17 cellular contexts compared by ENCODE assay signal in the genomic region with DNA sequence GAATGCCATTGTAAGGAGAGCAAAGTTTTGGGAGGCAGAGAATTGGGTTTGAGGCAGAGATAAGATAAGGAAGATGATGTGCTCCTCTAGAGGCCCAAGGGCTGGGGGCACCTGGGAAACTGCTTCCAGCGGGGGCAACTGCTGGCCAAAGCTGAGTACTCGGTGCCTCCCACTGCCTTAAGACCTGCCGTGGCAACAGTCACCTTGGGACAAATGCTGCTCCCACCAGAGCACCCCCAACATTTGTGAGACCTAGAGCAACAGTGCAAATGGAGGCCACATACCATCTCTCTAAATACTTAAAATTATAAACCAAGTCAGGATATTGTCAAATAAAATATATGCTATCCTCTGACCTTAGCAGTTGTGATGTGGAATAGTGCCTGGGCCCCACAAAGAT.
DNase-seq lines count a peak whose midpoint lies in the region; ATAC-seq and TF ChIP-seq lines count a peak whose summit lies in the region.
"Had no signal": no experiment of that assay in that cellular context is flagged by ENCODE, and none has a peak within 500 bp of the region (broad histone marks: within the 10 kb centered on the region; RNA-seq: fewer than 3 reads in every experiment).

No MANE protein-coding gene starts in this region.

- intact Hi-C loops in upper lobe of right lung (cut with DNase I) (no loop called here), transverse colon (cut with DNase I; ENCODE audit: low total_unique reads) (no loop called here)

- no peak overlapping the region for H3K27ac Mint-ChIP-seq in activated CD8-positive, alpha-beta memory T cell treated with anti-CD3 and anti-CD28 coated beads, Interleukin-2, amount 10 ng/mL, durations not matched to agents 7 days and 5 days

- H3K36me3 Mint-ChIP-seq in activated CD8-positive, alpha-beta memory T cell treated with anti-CD3 and anti-CD28 coated beads, Interleukin-2, amount 10 ng/mL, durations not matched to agents 7 days and 5 days: no peaks in the 10 kb centered on the region
- H3K36me3 Mint-ChIP-seq: CD4-positive, CD25-positive, alpha-beta regulatory T cell had no signal

- in situ Hi-C loops in transverse colon (cut with MboI; ENCODE audit: low pct_ligation_motif_present in 1 of 4, low pct_unique_long_range_greater_than_20kb in 1 of 4, low sequenced_read_pairs in 3 of 4): no loop called here

- no peak overlapping the region for H3K4me3 ChIP-seq in upper lobe of right lung
- H3K4me3 ChIP-seq in transverse colon: no peak overlapping the region
- H3K4me3 ChIP-seq: BLaER1, MG63 had no signal

- no peaks in the 10 kb centered on the region for H3K36me3 ChIP-seq in upper lobe of right lung
- H3K36me3 ChIP-seq in transverse colon: no peaks in the 10 kb centered on the region
- H3K36me3 ChIP-seq: BLaER1, MG63 had no signal

- DNase-seq in activated CD8-positive, alpha-beta memory T cell treated with anti-CD3 and anti-CD28 coated beads, Interleukin-2, amount 10 ng/mL, durations not matched to agents 7 days and 5 days: peak; percentile 16
- no peak for DNase-seq in activated CD8-positive, alpha-beta memory T cell treated with anti-CD3 and anti-CD28 coated beads for 24 hours
- DNase-seq in caudate nucleus (lab: John Stamatoyannopoulos, UW): no peak
- peak; percentile 3 for DNase-seq in mucosa of gallbladder (ENCODE audit: low spot score)
- DNase-seq in upper lobe of right lung: peak; percentile 15
- DNase-seq in stimulated activated CD4-positive, alpha-beta T cell treated with anti-CD3 and anti-CD28 coated beads, Interleukin-2, amount 100 ng/mL, for 48 hours: no peak
- DNase-seq in SIG-M5 treated with dmso at 0.1 percent for 504 hours (lab: John Stamatoyannopoulos, UW; ENCODE audit: unreplicated experiment): no peak
- DNase-seq in transverse colon: no peak
- DNase-seq: CD4-positive, CD25-positive, alpha-beta regulatory T cell; DND-41; KG1; MG63; NCI-H1105 treated with DMSO at 0.1 percent for 48 hours; NCI-H1930; NCI-H2107; NCI-H524 had no signal

- H3K9me3 ChIP-seq in upper lobe of right lung (no peaks in the 10 kb centered on the region), transverse colon (no peaks in the 10 kb centered on the region)
- H3K9me3 ChIP-seq: BLaER1, MG63 had no signal

- 98 to 100% methylated on average over 2 to 3 of the region's 3 CpGs for WGBS in transverse colon (ENCODE audit: low coverage in 1 of 2), 2 donors

- ATAC-seq in activated CD8-positive, alpha-beta memory T cell treated with anti-CD3 and anti-CD28 coated beads, Interleukin-2, amount 10 ng/mL, durations not matched to agents 7 days and 5 days: no peak
- ATAC-seq in upper lobe of right lung: no peak

- no peaks in the 10 kb centered on the region for H3K9me3 Mint-ChIP-seq in activated CD8-positive, alpha-beta memory T cell treated with anti-CD3 and anti-CD28 coated beads, Interleukin-2, amount 10 ng/mL, durations not matched to agents 7 days and 5 days (ENCODE audit: low read depth)

- no peaks in the 10 kb centered on the region for H3K27me3 Mint-ChIP-seq in activated CD8-positive, alpha-beta memory T cell treated with anti-CD3 and anti-CD28 coated beads, Interleukin-2, amount 10 ng/mL, durations not matched to agents 7 days and 5 days

- no peaks in the 10 kb centered on the region for H3K4me1 ChIP-seq in upper lobe of right lung
- H3K4me1 ChIP-seq in transverse colon: no peaks in the 10 kb centered on the region
- H3K4me1 ChIP-seq: BLaER1 had no signal

- no peaks in the 10 kb centered on the region for H3K4me1 Mint-ChIP-seq in activated CD8-positive, alpha-beta memory T cell treated with anti-CD3 and anti-CD28 coated beads, Interleukin-2, amount 10 ng/mL, durations not matched to agents 7 days and 5 days
- H3K4me1 Mint-ChIP-seq: CD4-positive, CD25-positive, alpha-beta regulatory T cell had no signal

- CTCF ChIA-PET in activated CD8-positive, alpha-beta memory T cell treated with anti-CD3 and anti-CD28 coated beads, Interleukin-2, amount 10 ng/mL, durations not matched to agents 7 days and 5 days (lab: Charles Lee): no interaction called here

- H3K4me3 Mint-ChIP-seq in activated CD8-positive, alpha-beta memory T cell treated with anti-CD3 and anti-CD28 coated beads, Interleukin-2, amount 10 ng/mL, durations not matched to agents 7 days and 5 days: no peak overlapping the region
- H3K4me3 Mint-ChIP-seq: CD4-positive, CD25-positive, alpha-beta regulatory T cell had no signal

- TF ChIP-seq CTCF in upper lobe of right lung (IDR thresholded peaks at IDR 0.05) (no peak), transverse colon (IDR thresholded peaks at IDR 0.05) (no peak)

- H3K27me3 ChIP-seq in upper lobe of right lung: no peaks in the 10 kb centered on the region
- H3K27me3 ChIP-seq in transverse colon: no peaks in the 10 kb centered on the region
- H3K27me3 ChIP-seq: BLaER1, MG63 had no signal

- no peak for TF ChIP-seq EP300 in transverse colon (IDR thresholded peaks at IDR 0.05; ENCODE audit: low read depth)

- no peak for TF ChIP-seq POLR2A in transverse colon (IDR thresholded peaks at IDR 0.05)

- H3K27ac ChIP-seq in caudate nucleus (ENCODE audit: low read depth, low read length) (peak overlapping the region; percentile 79), upper lobe of right lung (no peak overlapping the region), transverse colon (no peak overlapping the region)
- H3K27ac ChIP-seq: BLaER1 had no signal

Comparison
In these comparisons a context has a peak if more than half of its experiments do, and no peak if none do; other contexts are left out.
1. DNase-seq: peak in activated CD8-positive, alpha-beta memory T cell treated with anti-CD3 and anti-CD28 coated beads, Interleukin-2, amount 10 ng/mL, durations not matched to agents 7 days and 5 days (single experiment), mucosa of gallbladder (single experiment) and upper lobe of right lung (single experiment); none in activated CD8-positive, alpha-beta memory T cell treated with anti-CD3 and anti-CD28 coated beads for 24 hours (single experiment), caudate nucleus (0 of 61), stimulated activated CD4-positive, alpha-beta T cell treated with anti-CD3 and anti-CD28 coated beads, Interleukin-2, amount 100 ng/mL, for 48 hours (0 of 2), SIG-M5 treated with dmso at 0.1 percent for 504 hours (single experiment) and transverse colon (single experiment).